2 cellular contexts compared by ENCODE assay signal in the genomic region with DNA sequence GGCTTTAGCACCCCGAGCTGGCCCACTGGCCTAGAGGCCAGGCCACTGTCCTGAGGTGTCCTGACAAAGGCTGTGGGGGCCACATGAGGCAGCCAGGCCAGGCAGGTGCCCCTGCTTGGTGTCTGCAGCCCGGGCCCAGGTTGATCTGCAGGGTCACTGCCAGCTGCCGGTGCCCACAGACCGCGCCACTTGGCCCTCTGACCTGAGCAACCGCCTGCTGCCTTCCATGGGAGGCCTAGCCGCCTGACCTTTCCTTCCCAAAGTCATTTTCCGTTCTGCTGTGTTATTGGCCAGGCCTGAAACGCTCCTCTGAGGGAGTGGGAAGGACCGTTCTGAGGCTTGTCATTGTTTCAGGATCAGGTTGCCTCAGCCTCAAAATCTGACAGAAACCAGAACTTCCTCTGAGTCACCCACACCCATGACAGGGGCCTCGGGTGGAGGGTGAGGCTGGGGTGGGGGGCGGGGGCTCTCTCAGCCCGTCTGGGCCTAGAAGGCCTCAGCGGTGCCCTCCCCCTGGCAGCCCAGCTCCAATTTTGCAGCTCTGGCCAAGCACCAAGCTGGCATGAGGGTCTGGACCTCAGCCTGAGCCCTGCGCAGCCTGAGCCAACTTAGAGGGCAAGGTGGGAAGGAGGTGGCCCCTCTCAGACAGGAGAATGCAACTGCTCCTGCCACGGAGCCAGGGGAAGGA.
TF ChIP-seq lines count a peak whose summit lies in the region.

No MANE protein-coding gene starts in this region.

TF ChIP-seq in GM12891, 5 proteins besides CTCF, POLR2A, EP300 and RAD21 (continued from another document):
- TF ChIP-seq POU2F2 (IDR thresholded peaks at IDR 0.05; ENCODE audit: low read depth, low read length) = no peak

TF ChIP-seq in HepG2, 621 proteins besides CTCF, POLR2A, EP300 and RAD21:
- TF ChIP-seq, protein P1, sequence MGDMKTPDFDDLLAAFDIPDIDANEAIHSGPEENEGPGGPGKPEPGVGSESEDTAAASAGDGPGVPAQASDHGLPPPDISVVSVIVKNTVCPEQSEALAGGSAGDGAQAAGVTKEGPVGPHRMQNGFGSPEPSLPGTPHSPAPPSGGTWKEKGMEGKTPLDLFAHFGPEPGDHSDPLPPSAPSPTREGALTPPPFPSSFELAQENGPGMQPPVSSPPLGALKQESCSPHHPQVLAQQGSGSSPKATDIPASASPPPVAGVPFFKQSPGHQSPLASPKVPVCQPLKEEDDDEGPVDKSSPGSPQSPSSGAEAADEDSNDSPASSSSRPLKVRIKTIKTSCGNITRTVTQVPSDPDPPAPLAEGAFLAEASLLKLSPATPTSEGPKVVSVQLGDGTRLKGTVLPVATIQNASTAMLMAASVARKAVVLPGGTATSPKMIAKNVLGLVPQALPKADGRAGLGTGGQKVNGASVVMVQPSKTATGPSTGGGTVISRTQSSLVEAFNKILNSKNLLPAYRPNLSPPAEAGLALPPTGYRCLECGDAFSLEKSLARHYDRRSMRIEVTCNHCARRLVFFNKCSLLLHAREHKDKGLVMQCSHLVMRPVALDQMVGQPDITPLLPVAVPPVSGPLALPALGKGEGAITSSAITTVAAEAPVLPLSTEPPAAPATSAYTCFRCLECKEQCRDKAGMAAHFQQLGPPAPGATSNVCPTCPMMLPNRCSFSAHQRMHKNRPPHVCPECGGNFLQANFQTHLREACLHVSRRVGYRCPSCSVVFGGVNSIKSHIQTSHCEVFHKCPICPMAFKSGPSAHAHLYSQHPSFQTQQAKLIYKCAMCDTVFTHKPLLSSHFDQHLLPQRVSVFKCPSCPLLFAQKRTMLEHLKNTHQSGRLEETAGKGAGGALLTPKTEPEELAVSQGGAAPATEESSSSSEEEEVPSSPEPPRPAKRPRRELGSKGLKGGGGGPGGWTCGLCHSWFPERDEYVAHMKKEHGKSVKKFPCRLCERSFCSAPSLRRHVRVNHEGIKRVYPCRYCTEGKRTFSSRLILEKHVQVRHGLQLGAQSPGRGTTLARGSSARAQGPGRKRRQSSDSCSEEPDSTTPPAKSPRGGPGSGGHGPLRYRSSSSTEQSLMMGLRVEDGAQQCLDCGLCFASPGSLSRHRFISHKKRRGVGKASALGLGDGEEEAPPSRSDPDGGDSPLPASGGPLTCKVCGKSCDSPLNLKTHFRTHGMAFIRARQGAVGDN (CRISPR knock-in tag; IDR thresholded peaks at IDR 0.05) = peak; percentile 58
- TF ChIP-seq HNRNPL (IDR thresholded peaks at IDR 0.05; ENCODE audit: low read depth, low read length) = 0 out of 2 replicates have a peak, but pooled peaks have one; percentile 72
- TF ChIP-seq ZKSCAN1 (IDR thresholded peaks at IDR 0.05; ENCODE audit: low read length) = no peak
- TF ChIP-seq, protein P2, sequence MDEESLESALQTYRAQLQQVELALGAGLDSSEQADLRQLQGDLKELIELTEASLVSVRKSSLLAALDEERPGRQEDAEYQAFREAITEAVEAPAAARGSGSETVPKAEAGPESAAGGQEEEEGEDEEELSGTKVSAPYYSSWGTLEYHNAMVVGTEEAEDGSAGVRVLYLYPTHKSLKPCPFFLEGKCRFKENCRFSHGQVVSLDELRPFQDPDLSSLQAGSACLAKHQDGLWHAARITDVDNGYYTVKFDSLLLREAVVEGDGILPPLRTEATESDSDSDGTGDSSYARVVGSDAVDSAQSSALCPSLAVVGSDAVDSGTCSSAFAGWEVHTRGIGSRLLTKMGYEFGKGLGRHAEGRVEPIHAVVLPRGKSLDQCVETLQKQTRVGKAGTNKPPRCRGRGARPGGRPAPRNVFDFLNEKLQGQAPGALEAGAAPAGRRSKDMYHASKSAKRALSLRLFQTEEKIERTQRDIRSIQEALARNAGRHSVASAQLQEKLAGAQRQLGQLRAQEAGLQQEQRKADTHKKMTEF (CRISPR knock-in tag; IDR thresholded peaks at IDR 0.05) = no peak
- TF ChIP-seq ZFY (CRISPR knock-in tag; IDR thresholded peaks at IDR 0.05) = peak; percentile 45; the same call in 1 of the 2 replicates
- TF ChIP-seq, protein P3, sequence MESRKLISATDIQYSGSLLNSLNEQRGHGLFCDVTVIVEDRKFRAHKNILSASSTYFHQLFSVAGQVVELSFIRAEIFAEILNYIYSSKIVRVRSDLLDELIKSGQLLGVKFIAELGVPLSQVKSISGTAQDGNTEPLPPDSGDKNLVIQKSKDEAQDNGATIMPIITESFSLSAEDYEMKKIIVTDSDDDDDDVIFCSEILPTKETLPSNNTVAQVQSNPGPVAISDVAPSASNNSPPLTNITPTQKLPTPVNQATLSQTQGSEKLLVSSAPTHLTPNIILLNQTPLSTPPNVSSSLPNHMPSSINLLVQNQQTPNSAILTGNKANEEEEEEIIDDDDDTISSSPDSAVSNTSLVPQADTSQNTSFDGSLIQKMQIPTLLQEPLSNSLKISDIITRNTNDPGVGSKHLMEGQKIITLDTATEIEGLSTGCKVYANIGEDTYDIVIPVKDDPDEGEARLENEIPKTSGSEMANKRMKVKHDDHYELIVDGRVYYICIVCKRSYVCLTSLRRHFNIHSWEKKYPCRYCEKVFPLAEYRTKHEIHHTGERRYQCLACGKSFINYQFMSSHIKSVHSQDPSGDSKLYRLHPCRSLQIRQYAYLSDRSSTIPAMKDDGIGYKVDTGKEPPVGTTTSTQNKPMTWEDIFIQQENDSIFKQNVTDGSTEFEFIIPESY (CRISPR knock-in tag; IDR thresholded peaks at IDR 0.05) = peak; percentile 61; the same call in 1 of the 2 replicates
- no peak for TF ChIP-seq FOXC1 (CRISPR knock-in tag; IDR thresholded peaks at IDR 0.05; ENCODE audit: borderline replicate concordance)
